37 cellular contexts compared by ENCODE assay signal in the genomic region with DNA sequence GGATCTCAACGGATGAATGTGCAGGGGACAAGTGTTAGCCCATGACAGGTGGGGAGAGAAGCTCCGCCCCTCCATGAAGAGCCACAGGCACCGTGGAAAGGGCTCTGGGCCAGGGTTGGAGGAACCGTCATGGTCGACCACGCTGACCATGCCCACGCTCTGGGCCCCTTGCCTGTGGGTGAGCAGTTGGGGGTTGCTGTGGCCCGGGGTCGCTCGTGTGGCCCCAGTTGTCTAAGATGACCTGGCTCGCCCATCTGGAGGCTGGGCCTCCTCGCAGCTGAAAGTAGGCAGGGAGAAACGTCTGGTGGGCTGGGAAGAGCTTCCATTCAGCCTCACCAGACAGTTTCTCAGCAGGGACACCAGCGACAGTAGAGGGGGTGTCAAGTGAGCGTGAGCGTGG. TPM values are rescaled to one million over a fixed set of nuclear protein-coding genes. Genes with fewer than 3 reads are reported as not detected.
"Had no signal": no experiment of that assay in that cellular context is flagged by ENCODE, and none has a peak within 500 bp of the region (broad histone marks: within the 10 kb centered on the region; RNA-seq: fewer than 3 reads in every experiment).

No MANE protein-coding gene starts in this region.

- H3K9ac ChIP-seq: KMS-11 had no signal

- DNase-seq: Karpas-422, Kasumi-1, KG1, MG63, MM.1S, MV-4-11, NCI-H1048, NCI-H1092, NCI-H1092 treated with DMSO at 0.1 percent for 48 hours, NCI-H1105, NCI-H1105 treated with DMSO at 0.1 percent for 48 hours, NCI-H1417, NCI-H1417 treated with DMSO at 0.1 percent for 48 hours, NCI-H1436, NCI-H1436 treated with DMSO at 0.1 percent for 48 hours, NCI-H146, NCI-H1694, NCI-H1694 treated with DMSO at 0.1 percent for 48 hours, NCI-H187, NCI-H187 treated with DMSO at 0.1 percent for 48 hours, NCI-H1930, NCI-H2029, NCI-H2029 treated with DMSO at 0.1 percent for 48 hours, NCI-H2081, NCI-H2081 treated with DMSO at 0.1 percent for 48 hours, NCI-H2107, NCI-H2171, NCI-H2171 treated with DMSO at 0.1 percent for 48 hours, NCI-H2227 treated with DMSO at 0.1 percent for 48 hours, NCI-H226, NCI-H345, NCI-H446, NCI-H446 treated with DMSO at 0.1 percent for 48 hours had no signal

- H3K27me3 ChIP-seq: MG63 had no signal

- H3K4me3 ChIP-seq: MG63 had no signal

- H3K4me2 ChIP-seq: KMS-11 had no signal

- H3K9me3 ChIP-seq: MG63 had no signal

- H3K36me3 ChIP-seq: MG63 had no signal

- H3K27ac ChIP-seq: KMS-11 had no signal

RNA-seq across cellular contexts. Expression of a gene that starts 13.1 kb away (rescaled TPM):
- total RNA-seq: LHCN-M2, MCF 10A, NCI-H460 had no signal
